In the genomic region with DNA sequence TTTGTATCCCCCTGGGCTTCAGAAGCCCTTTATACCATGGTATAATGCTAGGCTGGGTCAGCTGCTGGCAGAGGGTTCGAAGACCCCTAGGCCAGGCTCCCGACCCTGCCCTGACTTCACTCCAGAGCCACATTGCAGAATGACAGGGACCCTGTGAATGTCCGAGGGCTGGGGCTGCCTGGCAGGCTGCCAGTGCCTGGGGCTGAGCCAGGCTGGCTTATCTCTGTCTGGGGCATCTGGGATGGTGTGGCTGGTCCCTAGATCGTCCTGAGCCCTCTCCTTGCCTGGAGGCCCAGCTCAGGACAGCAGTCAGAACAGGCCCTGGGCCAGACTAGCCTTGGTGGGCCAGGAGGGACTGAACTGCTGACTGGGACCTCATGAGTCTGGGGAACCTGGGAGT, we compare ENCODE assay signal across 18 cellular contexts. TPM values are rescaled to one million over a fixed set of nuclear protein-coding genes. Genes with fewer than 3 reads are reported as not detected.
"Had no signal": no experiment of that assay in that cellular context is flagged by ENCODE, and none has a peak within 500 bp of the region (broad histone marks: within the 10 kb centered on the region; RNA-seq: fewer than 3 reads in every experiment).

No MANE protein-coding gene starts in this region.

- H3K9me3 Mint-ChIP-seq: activated CD4-positive, alpha-beta memory T cell treated with anti-CD3 and anti-CD28 coated beads, Interleukin-2, amount 10 ng/mL, durations not matched to agents 7 days and 5 days; dendritic cell treated with granulocyte-macrophage colony-stimulating factor and Interleukin-4, amounts not matched to agents 40 ng/mL and 50 ng/mL, for 4 days; endodermal cell; natural killer cell; stimulated activated naive CD8-positive, alpha-beta T cell treated with anti-CD3 and anti-CD28 coated beads, Interleukin-15, Interleukin-2, amounts not matched to agents 100 ng/mL and 50 ng/mL, for 24 hours; T-cell had no signal

- H3K27ac Mint-ChIP-seq: activated CD4-positive, alpha-beta memory T cell treated with anti-CD3 and anti-CD28 coated beads, Interleukin-2, amount 10 ng/mL, durations not matched to agents 7 days and 5 days; activated CD4-positive, alpha-beta T cell treated with anti-CD3 and anti-CD28 coated beads for 36 hours; dendritic cell treated with granulocyte-macrophage colony-stimulating factor and Interleukin-4, amounts not matched to agents 40 ng/mL and 50 ng/mL, for 4 days; endodermal cell; natural killer cell; stimulated activated naive CD8-positive, alpha-beta T cell treated with anti-CD3 and anti-CD28 coated beads, Interleukin-15, Interleukin-2, amounts not matched to agents 100 ng/mL and 50 ng/mL, for 24 hours; T-cell had no signal

- H3K4me1 Mint-ChIP-seq: endodermal cell had no signal

- H3K27me3 Mint-ChIP-seq: activated CD4-positive, alpha-beta memory T cell treated with anti-CD3 and anti-CD28 coated beads, Interleukin-2, amount 10 ng/mL, durations not matched to agents 7 days and 5 days; activated CD4-positive, alpha-beta T cell treated with anti-CD3 and anti-CD28 coated beads for 36 hours; dendritic cell treated with granulocyte-macrophage colony-stimulating factor and Interleukin-4, amounts not matched to agents 40 ng/mL and 50 ng/mL, for 4 days; stimulated activated naive CD8-positive, alpha-beta T cell treated with anti-CD3 and anti-CD28 coated beads, Interleukin-15, Interleukin-2, amounts not matched to agents 100 ng/mL and 50 ng/mL, for 24 hours; T-cell had no signal

- ATAC-seq: activated CD4-positive, alpha-beta T cell treated with anti-CD3 and anti-CD28 coated beads for 36 hours; mucosa of descending colon; natural killer cell; sciatic nerve; T-cell had no signal

- H3K36me3 Mint-ChIP-seq: natural killer cell, T-cell had no signal

- H3K9me3 ChIP-seq: mucosa of descending colon, prostate gland had no signal

- H3K4me3 Mint-ChIP-seq: activated CD4-positive, alpha-beta memory T cell treated with anti-CD3 and anti-CD28 coated beads, Interleukin-2, amount 10 ng/mL, durations not matched to agents 7 days and 5 days; activated CD4-positive, alpha-beta T cell treated with anti-CD3 and anti-CD28 coated beads for 36 hours; dendritic cell treated with granulocyte-macrophage colony-stimulating factor and Interleukin-4, amounts not matched to agents 40 ng/mL and 50 ng/mL, for 4 days; endodermal cell; natural killer cell; stimulated activated naive CD8-positive, alpha-beta T cell treated with anti-CD3 and anti-CD28 coated beads, Interleukin-15, Interleukin-2, amounts not matched to agents 100 ng/mL and 50 ng/mL, for 24 hours had no signal

- H3K4me3 ChIP-seq: mucosa of descending colon, prostate gland had no signal

- DNase-seq: activated CD4-positive, alpha-beta memory T cell treated with anti-CD3 and anti-CD28 coated beads, Interleukin-2, amount 10 ng/mL, durations not matched to agents 7 days and 5 days; activated CD4-positive, alpha-beta T cell treated with anti-CD3 and anti-CD28 coated beads for 36 hours; central memory CD4-positive, alpha-beta T cell; endodermal cell; mucosa of descending colon; natural killer cell; occipital lobe; stimulated activated CD4-positive, alpha-beta T cell treated with anti-CD3 and anti-CD28 coated beads, Interleukin-12 subunit alpha, Interleukin-12 subunit beta, amount 100 ng/mL, for 4 hours; stimulated activated CD4-positive, alpha-beta T cell treated with anti-CD3 and anti-CD28 coated beads, Interleukin-4, amount 100 ng/mL, for 1 hour; stimulated activated CD8-positive, alpha-beta memory T cell treated with anti-CD3 and anti-CD28 coated beads, Interleukin-4, amount 100 ng/mL, for 48 hours; T-cell; T1000; WERI-Rb-1 had no signal

- H3K27ac ChIP-seq: prostate gland, WERI-Rb-1 had no signal

- H3K36me3 ChIP-seq: prostate gland, WERI-Rb-1 had no signal

RNA-seq across cellular contexts. Expression of a gene that starts 15.6 kb away (rescaled TPM):
- total RNA-seq: activated CD4-positive, alpha-beta T cell treated with anti-CD3 and anti-CD28 coated beads for 36 hours; endodermal cell; occipital lobe; SK-MEL-5 had no signal
